1 cellular context compared by ENCODE assay signal in the genomic region with DNA sequence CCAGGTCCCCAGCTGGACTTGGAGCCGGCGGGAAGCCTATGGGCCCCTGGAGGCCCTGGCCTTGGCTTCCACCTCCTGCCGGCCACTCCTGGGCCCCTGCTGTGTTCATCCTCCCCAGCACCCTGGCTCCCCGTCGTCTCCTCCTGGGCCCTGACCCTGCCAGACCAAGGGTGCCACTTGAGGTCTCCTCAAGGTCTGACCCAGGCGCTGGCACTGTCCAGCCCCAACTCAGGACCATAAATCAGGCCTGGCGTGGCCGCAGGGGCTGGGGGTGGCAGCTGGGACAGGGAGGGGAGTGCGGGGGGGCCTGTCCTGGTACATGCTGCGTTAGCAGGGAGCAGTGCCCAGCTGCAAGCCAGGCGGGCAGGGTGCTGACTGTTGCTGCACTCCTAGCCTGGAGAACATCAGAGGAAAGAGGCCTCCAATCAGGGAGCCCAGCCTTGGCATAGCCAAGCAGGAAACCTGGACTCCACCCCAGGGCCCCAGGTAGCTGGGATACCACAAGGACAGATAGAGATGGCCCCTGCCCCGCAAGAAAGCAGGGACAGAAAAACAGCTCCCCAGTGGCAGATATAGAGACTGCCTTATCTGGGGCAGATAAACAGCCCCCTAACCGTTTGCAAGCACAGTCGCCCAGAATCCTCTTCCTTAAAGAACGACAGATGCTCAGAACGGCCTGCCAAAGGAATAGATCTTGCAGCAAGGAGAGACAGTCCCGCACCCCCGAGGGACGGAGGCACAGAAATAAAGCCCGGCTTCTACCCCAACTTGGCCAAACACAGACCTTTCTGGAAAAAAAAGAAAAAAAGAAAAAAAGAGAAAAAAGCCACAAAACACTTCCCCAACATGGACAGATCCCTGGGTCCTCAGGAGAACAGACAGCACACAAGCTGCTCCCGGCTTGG.
TF ChIP-seq lines count a peak whose summit lies in the region.

No MANE protein-coding gene starts in this region.

TF ChIP-seq in HCT116, 20 proteins besides CTCF, POLR2A, EP300 and RAD21 (continued from another document):
- TF ChIP-seq EZH2phosphoT487 (IDR thresholded peaks at IDR 0.05; ENCODE audit: borderline replicate concordance) (no peak), FOSL1 (IDR thresholded peaks at IDR 0.05; ENCODE audit: low read depth) (no peak), YY1 (IDR thresholded peaks at IDR 0.05; ENCODE audit: extremely low read depth, insufficient replicate concordance, low read depth, low read length) (no peak), CBX3 (IDR thresholded peaks at IDR 0.05; ENCODE audit: low read depth) (no peak), CEBPB (IDR thresholded peaks at IDR 0.05; ENCODE audit: low read depth) (no peak), SIN3A (IDR thresholded peaks at IDR 0.05; ENCODE audit: low read depth) (no peak), ZFX (IDR thresholded peaks at IDR 0.05) (no peak), SP1 (IDR thresholded peaks at IDR 0.05; ENCODE audit: low read depth) (no peak)
- TF ChIP-seq, protein P1, sequence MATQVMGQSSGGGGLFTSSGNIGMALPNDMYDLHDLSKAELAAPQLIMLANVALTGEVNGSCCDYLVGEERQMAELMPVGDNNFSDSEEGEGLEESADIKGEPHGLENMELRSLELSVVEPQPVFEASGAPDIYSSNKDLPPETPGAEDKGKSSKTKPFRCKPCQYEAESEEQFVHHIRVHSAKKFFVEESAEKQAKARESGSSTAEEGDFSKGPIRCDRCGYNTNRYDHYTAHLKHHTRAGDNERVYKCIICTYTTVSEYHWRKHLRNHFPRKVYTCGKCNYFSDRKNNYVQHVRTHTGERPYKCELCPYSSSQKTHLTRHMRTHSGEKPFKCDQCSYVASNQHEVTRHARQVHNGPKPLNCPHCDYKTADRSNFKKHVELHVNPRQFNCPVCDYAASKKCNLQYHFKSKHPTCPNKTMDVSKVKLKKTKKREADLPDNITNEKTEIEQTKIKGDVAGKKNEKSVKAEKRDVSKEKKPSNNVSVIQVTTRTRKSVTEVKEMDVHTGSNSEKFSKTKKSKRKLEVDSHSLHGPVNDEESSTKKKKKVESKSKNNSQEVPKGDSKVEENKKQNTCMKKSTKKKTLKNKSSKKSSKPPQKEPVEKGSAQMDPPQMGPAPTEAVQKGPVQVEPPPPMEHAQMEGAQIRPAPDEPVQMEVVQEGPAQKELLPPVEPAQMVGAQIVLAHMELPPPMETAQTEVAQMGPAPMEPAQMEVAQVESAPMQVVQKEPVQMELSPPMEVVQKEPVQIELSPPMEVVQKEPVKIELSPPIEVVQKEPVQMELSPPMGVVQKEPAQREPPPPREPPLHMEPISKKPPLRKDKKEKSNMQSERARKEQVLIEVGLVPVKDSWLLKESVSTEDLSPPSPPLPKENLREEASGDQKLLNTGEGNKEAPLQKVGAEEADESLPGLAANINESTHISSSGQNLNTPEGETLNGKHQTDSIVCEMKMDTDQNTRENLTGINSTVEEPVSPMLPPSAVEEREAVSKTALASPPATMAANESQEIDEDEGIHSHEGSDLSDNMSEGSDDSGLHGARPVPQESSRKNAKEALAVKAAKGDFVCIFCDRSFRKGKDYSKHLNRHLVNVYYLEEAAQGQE (IDR thresholded peaks at IDR 0.05; ENCODE audit: low read depth): no peak
